ENCODE assay signal across 9 cellular contexts in genomic region chr1:116724765-116725375, GRCh38. TPM values are rescaled to one million over a fixed set of nuclear protein-coding genes. Genes with fewer than 3 reads are reported as not detected.
DNase-seq lines count a peak whose midpoint lies in the region; ATAC-seq and TF ChIP-seq lines count a peak whose summit lies in the region.
"Had no signal": no experiment of that assay in that cellular context is flagged by ENCODE, and none has a peak within 500 bp of the region (broad histone marks: within the 10 kb centered on the region; RNA-seq: fewer than 3 reads in every experiment).

No MANE protein-coding gene starts in this region.

- no peaks in the 10 kb centered on the region for H3K27me3 ChIP-seq in KMS-11 (ENCODE audit: insufficient read depth, low read depth)
- H3K27me3 ChIP-seq in Panc1 (ENCODE audit: control insufficient read depth, insufficient read depth, low read length) = no peaks in the 10 kb centered on the region

- TF ChIP-seq CTCF in KMS-11 (conservative IDR thresholded peaks at IDR 0.05; ENCODE audit: low read depth, low read length) (peak; percentile 86), Panc1 (IDR thresholded peaks at IDR 0.05) (peak; percentile 76)

- no peak overlapping the region for H3K27ac Mint-ChIP-seq in activated T-cell treated with anti-CD3 and anti-CD28 coated beads, Interleukin-2, amount 50 U/mL, for 72 hours
- H3K27ac Mint-ChIP-seq: T-helper 1 cell treated with Interleukin-12 subunit alpha and Interleukin-12 subunit beta and Interleukin-4 antibody, amounts not matched to agents 30 μg/mL and 1 μg/mL, for 36 hours had no signal

- no peaks in the 10 kb centered on the region for H4K20me1 ChIP-seq in KMS-11 (ENCODE audit: insufficient read depth)

- DNase-seq in DMS 273 treated with DMSO at 0.1 percent for 48 hours (lab: John Stamatoyannopoulos, UW) (peak; percentile 26), Panc1 (ENCODE audit: low read depth, low spot score) (peak; percentile 22), foreskin melanocyte (peak; percentile 25), pulmonary artery endothelial cell (ENCODE audit: low read depth, low spot score) (peak; percentile 7)
- DNase-seq in activated T-cell treated with anti-CD3 and anti-CD28 coated beads, Interleukin-2, amount 50 U/mL, for 72 hours = peak; percentile 82 to 83

- intact Hi-C loops in Panc1 (cut with micrococcal nuclease; ENCODE audit: unreplicated experiment) = no loop called here

- no peaks in the 10 kb centered on the region for H3K36me3 Mint-ChIP-seq in activated T-cell treated with anti-CD3 and anti-CD28 coated beads, Interleukin-2, amount 50 U/mL, for 72 hours (ENCODE audit: insufficient read depth in 2 of 2)

- in situ Hi-C loops in Panc1 (cut with HindIII; ENCODE audit: low pct_unique_long_range_greater_than_20kb, low sequenced_read_pairs) = no loop called here

- H3K4me3 Mint-ChIP-seq in activated T-cell treated with anti-CD3 and anti-CD28 coated beads, Interleukin-2, amount 50 U/mL, for 72 hours = peak overlapping the region in 1 of 2 donors; percentile 24
- H3K4me3 Mint-ChIP-seq: T-helper 1 cell treated with Interleukin-12 subunit alpha and Interleukin-12 subunit beta and Interleukin-4 antibody, amounts not matched to agents 30 μg/mL and 1 μg/mL, for 36 hours had no signal

- BruUV-seq in Panc1 (replicated peaks; lab: Mats Ljungman, UMichigan) = no TSS peak

- ATAC-seq in Panc1 (no peak), GM21717 (IDR thresholded peaks at IDR 0.05; ENCODE audit: unreplicated experiment) (no peak), GM21526 (IDR thresholded peaks at IDR 0.05; ENCODE audit: low FRiP score, unreplicated experiment) (no peak)
- ATAC-seq in activated T-cell treated with anti-CD3 and anti-CD28 coated beads, Interleukin-2, amount 50 U/mL, for 72 hours (replicated peaks in 1 of 2) = peak; percentile 69 to 72

- H3K4me1 ChIP-seq in KMS-11 (ENCODE audit: low read depth, poor library complexity, severe bottlenecking) = no peaks in the 10 kb centered on the region
- H3K4me1 ChIP-seq in Panc1 (ENCODE audit: control insufficient read depth, insufficient read depth, low read length) = no peaks in the 10 kb centered on the region

- peaks cover 0 to 3% of the 10 kb centered on the region in 2 donors for H3K9me3 Mint-ChIP-seq in activated T-cell treated with anti-CD3 and anti-CD28 coated beads, Interleukin-2, amount 50 U/mL, for 72 hours

- H3K36me3 ChIP-seq in KMS-11 (ENCODE audit: insufficient read depth) (no peaks in the 10 kb centered on the region), Panc1 (ENCODE audit: control insufficient read depth, insufficient read depth, low read length) (no peaks in the 10 kb centered on the region)

- H3K27ac ChIP-seq in KMS-11 (no peak overlapping the region), Panc1 (ENCODE audit: low read length) (no peak overlapping the region)

- POLR2A ChIA-PET in Panc1 (lab: Charles Lee) = interaction anchor here (0.7 kb wide), 1 partner anchor 23 kb away, joined by 16 read pairs; no protein-coding TSS in a partner anchor

- H3K4me1 Mint-ChIP-seq in activated T-cell treated with anti-CD3 and anti-CD28 coated beads, Interleukin-2, amount 50 U/mL, for 72 hours (ENCODE audit: low read depth) = peaks cover 39% of the 10 kb centered on the region

- no peak overlapping the region for H2AFZ ChIP-seq in KMS-11 (ENCODE audit: low read depth)

- CTCF ChIA-PET in Panc1 (lab: Charles Lee) = interaction anchor here (0.7 to 1.1 kb wide), 7 partner anchors 93 to 361 kb away, joined by 3 to 11 read pairs (median 5); partner anchors contain the start of gene TTF2

- no peaks in the 10 kb centered on the region for H3K9me3 ChIP-seq in Panc1 (ENCODE audit: control insufficient read depth, insufficient read depth, low read depth, low read length)

- H3K27me3 Mint-ChIP-seq in activated T-cell treated with anti-CD3 and anti-CD28 coated beads, Interleukin-2, amount 50 U/mL, for 72 hours (ENCODE audit: low read depth) = no peaks in the 10 kb centered on the region

- H3K9ac ChIP-seq in KMS-11 = no peak overlapping the region

- no peak overlapping the region for H3K4me2 ChIP-seq in KMS-11

- no peaks in the 10 kb centered on the region for H3K79me2 ChIP-seq in KMS-11 (ENCODE audit: insufficient read depth, low read depth)

- H3K4me3 ChIP-seq in KMS-11 (IDR thresholded peaks at IDR 0.05; ENCODE audit: insufficient read depth, low read depth, low read length) (no peak overlapping the region), Panc1 (ENCODE audit: low read depth in 2 of 2, low read length in 2 of 2) (no peak overlapping the region)

RNA-seq across cellular contexts. Expression of gene CD2, which starts 29.4 kb away (rescaled TPM):
- total RNA-seq in Panc1 (2021; ENCODE audit: unreplicated experiment) (0.10 TPM), pulmonary artery endothelial cell (not detected in 2 replicates)
- not detected for polyA plus RNA-seq in Panc1 (2012; ENCODE audit: insufficient read length)
- total RNA-seq in activated T-cell treated with anti-CD3 and anti-CD28 coated beads, Interleukin-2, amount 50 U/mL, for 72 hours = 100 to 1,000 TPM; 232 to 298 TPM

RNA-seq across cellular contexts. Expression of gene IGSF3, which starts 57.3 kb away (rescaled TPM):
- total RNA-seq in Panc1 (2021; ENCODE audit: unreplicated experiment) (9.3 TPM), pulmonary artery endothelial cell (0.33 and 0.60 TPM in 2 replicates)
- polyA plus RNA-seq in Panc1 (2012; ENCODE audit: insufficient read length) = 10.1 TPM
- 1 to 10 TPM; 3.3 to 4.9 TPM for total RNA-seq in activated T-cell treated with anti-CD3 and anti-CD28 coated beads, Interleukin-2, amount 50 U/mL, for 72 hours

Comparison
In these comparisons a context has a peak if more than half of its experiments do, and no peak if none do; other contexts are left out.
1. DNase-seq: peak in every context shown above with its lines; median percentile 82 in activated T-cell treated with anti-CD3 and anti-CD28 coated beads, Interleukin-2, amount 50 U/mL, for 72 hours; 26 in DMS 273 treated with DMSO at 0.1 percent for 48 hours; 25 in foreskin melanocyte; 22 in Panc1; 7 in pulmonary artery endothelial cell.
2. ATAC-seq: peak in activated T-cell treated with anti-CD3 and anti-CD28 coated beads, Interleukin-2, amount 50 U/mL, for 72 hours (2 of 2); none in Panc1 (single experiment), GM21717 (single experiment) and GM21526 (single experiment).
3. RNA of gene CD2, which starts 29.4 kb away (total RNA-seq): 232 to 298 TPM in activated T-cell treated with anti-CD3 and anti-CD28 coated beads, Interleukin-2, amount 50 U/mL, for 72 hours; 0.10 TPM in Panc1 (single experiment) and not detected in pulmonary artery endothelial cell; every median in the first group is over 100 times any median in the second.